In the genomic region with DNA sequence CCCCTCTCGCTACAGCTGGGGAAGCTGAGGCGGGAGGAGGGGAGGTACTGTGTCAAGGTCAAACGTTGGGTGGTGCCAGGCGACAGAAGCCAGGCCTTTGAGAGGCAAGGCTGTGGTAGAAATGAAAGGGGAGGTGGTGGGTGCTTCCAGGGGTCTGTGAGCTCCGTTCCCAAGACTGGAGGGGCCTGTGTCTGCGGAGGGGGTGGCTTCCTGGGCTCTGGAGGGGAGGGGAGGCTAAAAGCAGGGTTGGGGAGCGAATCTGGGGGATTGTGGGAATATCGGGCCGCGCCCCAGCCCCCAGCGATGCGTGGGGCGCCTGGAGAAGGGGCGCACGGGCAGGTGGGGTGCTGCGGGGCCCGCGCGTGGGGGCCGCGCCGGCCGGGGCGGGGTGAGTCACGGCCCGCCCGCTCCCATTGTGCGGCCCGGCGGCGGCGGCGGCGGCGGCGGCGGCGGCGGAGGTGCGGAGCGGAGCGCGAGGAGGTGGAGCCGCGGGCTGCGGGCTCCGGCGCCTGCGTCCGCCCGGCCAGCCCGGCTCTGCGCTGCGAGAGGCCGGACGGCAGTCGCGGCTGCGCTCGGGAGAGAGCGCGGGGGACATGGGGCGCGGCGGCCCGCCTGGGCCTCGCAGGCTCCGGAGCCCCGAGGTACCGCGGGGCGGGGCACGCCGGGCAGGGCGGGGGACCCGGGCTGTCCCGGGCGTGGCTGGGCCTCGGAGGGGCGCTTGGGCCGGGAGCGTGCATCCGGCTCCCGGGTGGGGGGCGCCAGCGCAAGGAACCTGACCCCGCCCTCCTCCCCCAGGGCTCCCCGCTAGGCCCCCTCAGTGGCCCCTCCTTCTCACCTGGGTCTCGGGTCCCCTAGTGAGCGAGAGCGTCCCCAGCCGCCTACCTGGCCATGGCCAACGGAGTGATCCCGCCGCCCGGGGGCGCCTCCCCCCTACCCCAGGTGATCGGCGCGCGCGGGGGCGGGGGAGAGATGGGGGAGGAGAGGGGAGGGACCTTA, we compare ENCODE assay signal across 8 cellular contexts. TPM values are rescaled to one million over a fixed set of nuclear protein-coding genes. Genes with fewer than 3 reads are reported as not detected.
A peak's percentile ranks its signal among the peaks of the same experiment; 100 is the strongest.
DNase-seq lines count a peak whose midpoint lies in the region; ATAC-seq, FAIRE-seq and TF ChIP-seq lines count a peak whose summit lies in the region.

A gene with protein sequence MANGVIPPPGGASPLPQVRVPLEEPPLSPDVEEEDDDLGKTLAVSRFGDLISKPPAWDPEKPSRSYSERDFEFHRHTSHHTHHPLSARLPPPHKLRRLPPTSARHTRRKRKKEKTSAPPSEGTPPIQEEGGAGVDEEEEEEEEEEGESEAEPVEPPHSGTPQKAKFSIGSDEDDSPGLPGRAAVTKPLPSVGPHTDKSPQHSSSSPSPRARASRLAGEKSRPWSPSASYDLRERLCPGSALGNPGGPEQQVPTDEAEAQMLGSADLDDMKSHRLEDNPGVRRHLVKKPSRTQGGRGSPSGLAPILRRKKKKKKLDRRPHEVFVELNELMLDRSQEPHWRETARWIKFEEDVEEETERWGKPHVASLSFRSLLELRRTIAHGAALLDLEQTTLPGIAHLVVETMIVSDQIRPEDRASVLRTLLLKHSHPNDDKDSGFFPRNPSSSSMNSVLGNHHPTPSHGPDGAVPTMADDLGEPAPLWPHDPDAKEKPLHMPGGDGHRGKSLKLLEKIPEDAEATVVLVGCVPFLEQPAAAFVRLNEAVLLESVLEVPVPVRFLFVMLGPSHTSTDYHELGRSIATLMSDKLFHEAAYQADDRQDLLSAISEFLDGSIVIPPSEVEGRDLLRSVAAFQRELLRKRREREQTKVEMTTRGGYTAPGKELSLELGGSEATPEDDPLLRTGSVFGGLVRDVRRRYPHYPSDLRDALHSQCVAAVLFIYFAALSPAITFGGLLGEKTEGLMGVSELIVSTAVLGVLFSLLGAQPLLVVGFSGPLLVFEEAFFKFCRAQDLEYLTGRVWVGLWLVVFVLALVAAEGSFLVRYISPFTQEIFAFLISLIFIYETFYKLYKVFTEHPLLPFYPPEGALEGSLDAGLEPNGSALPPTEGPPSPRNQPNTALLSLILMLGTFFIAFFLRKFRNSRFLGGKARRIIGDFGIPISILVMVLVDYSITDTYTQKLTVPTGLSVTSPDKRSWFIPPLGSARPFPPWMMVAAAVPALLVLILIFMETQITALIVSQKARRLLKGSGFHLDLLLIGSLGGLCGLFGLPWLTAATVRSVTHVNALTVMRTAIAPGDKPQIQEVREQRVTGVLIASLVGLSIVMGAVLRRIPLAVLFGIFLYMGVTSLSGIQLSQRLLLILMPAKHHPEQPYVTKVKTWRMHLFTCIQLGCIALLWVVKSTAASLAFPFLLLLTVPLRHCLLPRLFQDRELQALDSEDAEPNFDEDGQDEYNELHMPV (plus strand): TSS at position 526 of the 996 bp plus-strand sequence. CDS start 363 bp downstream, at position 889.

- peaks cover 9% of the 10 kb centered on the region for H3K27me3 Mint-ChIP-seq in activated naive CD4-positive, alpha-beta T cell treated with anti-CD3 and anti-CD28 coated beads, Interleukin-2, amount 50 U/mL, for 24 hours

- H3K9me3 ChIP-seq in cardiac muscle cell (ENCODE audit: low read depth) (no peaks in the 10 kb centered on the region), psoas muscle (no peaks in the 10 kb centered on the region)

- H3K4me1 ChIP-seq in cardiac muscle cell (ENCODE audit: low read depth) (peaks cover 30% of the 10 kb centered on the region), psoas muscle (no peaks in the 10 kb centered on the region)

- WGBS in psoas muscle, 3 donors, result 4 to 18% (median 12%) methylated on average over 25 to 101 of the region's 103 CpGs

- no peaks in the 10 kb centered on the region for H3K4me1 Mint-ChIP-seq in activated naive CD4-positive, alpha-beta T cell treated with anti-CD3 and anti-CD28 coated beads, Interleukin-2, amount 50 U/mL, for 24 hours

- peak within 1 kb of the TSS; percentile 87 for H3K4me3 ChIP-seq in cardiac muscle cell
- peak within 1 kb of the TSS; percentile 70 for H3K4me3 ChIP-seq in psoas muscle

- TF ChIP-seq CTCF in cardiac muscle cell (IDR thresholded peaks at IDR 0.05; ENCODE audit: low read depth, low read length) (no peak), psoas muscle (IDR thresholded peaks at IDR 0.05) (no peak)

- H3K36me3 ChIP-seq in cardiac muscle cell, result no peaks in the 10 kb centered on the region
- H3K36me3 ChIP-seq in psoas muscle (ENCODE audit: insufficient read depth in 1 of 2, low read depth in 1 of 2), result no peaks in the 10 kb centered on the region

- DNase-seq in CD1c-positive myeloid dendritic cell (ENCODE audit: extremely low spot score) (peak; percentile 19), HTR-8/SVneo (ENCODE audit: insufficient read length, low spot score) (peak; percentile 55), cardiac muscle cell (ENCODE audit: low read depth in 1 of 2, low spot score in 1 of 2) (peak; percentile 47 to 81), psoas muscle (peak in 1 of 2 donors; percentile 48), NAMALWA (ENCODE audit: low spot score) (no peak), COLO829 (ENCODE audit: low spot score) (no peak)

- peak within 1 kb of the TSS; percentile 12 for H3K27ac ChIP-seq in cardiac muscle cell
- no peak within 1 kb of the TSS for H3K27ac ChIP-seq in psoas muscle

- peak; percentile 28 for FAIRE-seq in HTR-8/SVneo (lab: Jason Lieb, UNC)

- intact Hi-C loops in psoas muscle (cut with DNase I), result no loop called here

- no peaks in the 10 kb centered on the region for H3K27me3 ChIP-seq in cardiac muscle cell
- H3K27me3 ChIP-seq in psoas muscle (ENCODE audit: insufficient read depth in 3 of 3, low read length in 2 of 3), result no peaks in the 10 kb centered on the region

- ATAC-seq in psoas muscle, result peak; percentile 26 to 61 (median 50)
- ATAC-seq in GM21619 (IDR thresholded peaks at IDR 0.05; ENCODE audit: unreplicated experiment), result no peak

- no peaks in the 10 kb centered on the region for H3K9me3 Mint-ChIP-seq in activated naive CD4-positive, alpha-beta T cell treated with anti-CD3 and anti-CD28 coated beads, Interleukin-2, amount 50 U/mL, for 24 hours

- H3K36me3 Mint-ChIP-seq in activated naive CD4-positive, alpha-beta T cell treated with anti-CD3 and anti-CD28 coated beads, Interleukin-2, amount 50 U/mL, for 24 hours, result no peaks in the 10 kb centered on the region

- H3K27ac Mint-ChIP-seq in activated naive CD4-positive, alpha-beta T cell treated with anti-CD3 and anti-CD28 coated beads, Interleukin-2, amount 50 U/mL, for 24 hours, result no peak within 1 kb of the TSS

- peak within 1 kb of the TSS; percentile 80 for H3K4me3 Mint-ChIP-seq in activated naive CD4-positive, alpha-beta T cell treated with anti-CD3 and anti-CD28 coated beads, Interleukin-2, amount 50 U/mL, for 24 hours

RNA-seq across cellular contexts. Expression of the gene that starts here (rescaled TPM):
- total RNA-seq in cardiac muscle cell (38.8 and 39.8 TPM in 2 replicates), psoas muscle (1 to 10 TPM in 1 of 4 donors, under 1 TPM in 3; 0.50 to 1.4 (median 0.78) TPM)
- polyA plus RNA-seq in cardiac muscle cell (42.9 and 47.7 TPM in 2 replicates), psoas muscle (under 1 TPM; 0.40 to 0.60 (median 0.48) TPM)

Comparison
In these comparisons a context has a peak if more than half of its experiments do, and no peak if none do; other contexts are left out.
1. RNA of the gene that starts here (total RNA-seq): 38.8 to 39.8 TPM in cardiac muscle cell; 0.50 to 1.4 TPM in psoas muscle; every median in the first group is over 10 times any median in the second.
2. RNA of the gene that starts here (polyA plus RNA-seq): 42.9 to 47.7 TPM in cardiac muscle cell; 0.40 to 0.60 TPM in psoas muscle; every median in the first group is over 10 times any median in the second.
3. DNase-seq: peak in CD1c-positive myeloid dendritic cell (single experiment), HTR-8/SVneo (single experiment) and cardiac muscle cell (2 of 2); none in NAMALWA (single experiment) and COLO829 (single experiment).